8 cellular contexts compared by ENCODE assay signal in the genomic region with DNA sequence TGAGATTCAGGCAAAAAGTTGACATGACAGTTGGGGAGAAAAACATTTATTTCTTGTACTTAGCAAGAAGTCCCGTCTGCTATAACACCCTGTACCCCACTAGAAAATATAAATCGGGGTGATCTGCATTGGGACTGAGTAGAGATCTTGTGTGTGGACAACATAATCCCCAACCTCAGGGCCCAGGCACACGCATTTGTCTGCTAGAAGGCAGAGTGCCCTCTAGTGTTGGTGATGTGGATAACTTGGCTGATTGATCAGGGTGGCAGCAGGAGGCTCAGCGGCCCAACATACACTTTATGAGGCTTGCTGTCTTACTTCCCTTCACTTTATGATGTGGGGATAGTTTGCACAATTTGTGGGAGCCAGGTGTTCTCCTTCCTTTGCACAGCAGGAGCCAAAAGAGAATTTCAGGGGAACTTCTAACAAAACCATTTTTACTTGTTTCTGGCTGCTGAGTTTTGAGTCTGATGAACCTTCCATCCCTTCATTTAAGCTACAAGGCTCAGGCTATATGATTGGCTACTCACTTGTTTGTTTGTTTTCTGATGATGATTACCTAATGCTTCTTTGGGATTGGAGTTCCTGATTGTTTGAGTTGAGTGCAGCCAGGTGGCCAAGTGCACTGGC.
DNase-seq lines count a peak whose midpoint lies in the region; ATAC-seq and TF ChIP-seq lines count a peak whose summit lies in the region.

No MANE protein-coding gene starts in this region.

- H3K9ac ChIP-seq in HCT116 (ENCODE audit: low read length) (no peak overlapping the region), Loucy (ENCODE audit: low read depth, low read length, poor library complexity, severe bottlenecking) (no peak overlapping the region), fibroblast of lung (ENCODE audit: insufficient read depth, low read length) (no peak overlapping the region)

- H3K4me1 Mint-ChIP-seq in T-helper 2 cell treated with Interferon-gamma antibody and Interleukin-4, amounts not matched to agents 5 μg/mL and 100 μg/mL, for 36 hours (ENCODE audit: low read depth): peaks cover 30% of the 10 kb centered on the region
- no peaks in the 10 kb centered on the region for H3K4me1 Mint-ChIP-seq in neural crest cell

- TF ChIP-seq CTCF in GM12865 (IDR thresholded peaks at IDR 0.05; ENCODE audit: insufficient read depth, low read depth, low read length, missing control alignments): peak; percentile 77
- peak; percentile 30 to 77 (median 76); a peak in 5 of 6 replicates for TF ChIP-seq CTCF in HCT116 (IDR thresholded peaks at IDR 0.05 in 2 of 3, conservative IDR thresholded peaks at IDR 0.05 in 1 of 3; ENCODE audit: borderline replicate concordance in 1 of 3, insufficient read depth in 1 of 3, low read depth in 2 of 3, low read length in 2 of 3)
- TF ChIP-seq CTCF in Loucy (conservative IDR thresholded peaks at IDR 0.05; ENCODE audit: low read length): peak; percentile 89
- TF ChIP-seq CTCF in fibroblast of lung (conservative IDR thresholded peaks at IDR 0.05 in 1 of 2, IDR thresholded peaks at IDR 0.05 in 1 of 2; ENCODE audit: low read depth in 1 of 2, low read length in 2 of 2): peak; percentile 76 to 77
- peak; percentile 71 for TF ChIP-seq CTCF in neural crest cell (conservative IDR thresholded peaks at IDR 0.05)
- no peak for TF ChIP-seq CTCF in lower leg skin (IDR thresholded peaks at IDR 0.05)

- H3K27me3 ChIP-seq in HCT116 (ENCODE audit: insufficient read depth, low read length) (peaks cover 4% of the 10 kb centered on the region; the same call in 1 of the 2 replicates), Loucy (ENCODE audit: insufficient read depth, low read length, poor library complexity, severe bottlenecking) (no peaks in the 10 kb centered on the region), fibroblast of lung (ENCODE audit: control insufficient read depth, insufficient read depth, low read length) (no peaks in the 10 kb centered on the region)

- peak; percentile 94 for ATAC-seq in HCT116

- RAD21 ChIA-PET in HCT116 (lab: Charles Lee; ENCODE audit: low non-redundant PET in 1 of 2, low total read pairs in 2 of 2, uncharacterized antibody in 2 of 2, unreplicated experiment in 2 of 2): no interaction called here

- no peak overlapping the region for H3K27ac Mint-ChIP-seq in T-helper 2 cell treated with Interferon-gamma antibody and Interleukin-4, amounts not matched to agents 5 μg/mL and 100 μg/mL, for 36 hours
- H3K27ac Mint-ChIP-seq in neural crest cell (ENCODE audit: unreplicated experiment): no peak overlapping the region

- H3K9me3 Mint-ChIP-seq in T-helper 2 cell treated with Interferon-gamma antibody and Interleukin-4, amounts not matched to agents 5 μg/mL and 100 μg/mL, for 36 hours: peaks cover 4% of the 10 kb centered on the region
- no peaks in the 10 kb centered on the region for H3K9me3 Mint-ChIP-seq in neural crest cell

- H3K79me2 ChIP-seq in HCT116 (ENCODE audit: insufficient read depth, low read length): no peaks in the 10 kb centered on the region
- H3K79me2 ChIP-seq in Loucy (ENCODE audit: insufficient read depth, low read length): no peaks in the 10 kb centered on the region
- H3K79me2 ChIP-seq in fibroblast of lung (ENCODE audit: control insufficient read depth, insufficient read depth, low read length): no peaks in the 10 kb centered on the region

- H2AFZ ChIP-seq in HCT116 (ENCODE audit: low read depth, low read length, poor library complexity, severe bottlenecking) (no peak overlapping the region), Loucy (ENCODE audit: low read length) (no peak overlapping the region), fibroblast of lung (ENCODE audit: low read length) (no peak overlapping the region)

- BruUV-seq in HCT116 (replicated peaks; lab: Mats Ljungman, UMichigan): no TSS peak

- peaks cover 8% of the 10 kb centered on the region for H3K27me3 Mint-ChIP-seq in T-helper 2 cell treated with Interferon-gamma antibody and Interleukin-4, amounts not matched to agents 5 μg/mL and 100 μg/mL, for 36 hours (ENCODE audit: low read depth)
- no peaks in the 10 kb centered on the region for H3K27me3 Mint-ChIP-seq in neural crest cell (ENCODE audit: low read depth)

- H3K9me2 ChIP-seq in HCT116 (ENCODE audit: insufficient read depth): no peaks in the 10 kb centered on the region
- H3K9me2 ChIP-seq in Loucy (replicated peaks; ENCODE audit: low read depth, low read length): no peaks in the 10 kb centered on the region

- 42 to 49% methylated on average over 4 of the region's 4 CpGs for WGBS in lower leg skin, 2 donors

- H3K36me3 ChIP-seq in HCT116 (ENCODE audit: control insufficient read depth in 1 of 2, insufficient read depth in 2 of 2, low read length in 2 of 2) (no peaks in the 10 kb centered on the region), Loucy (ENCODE audit: insufficient read depth, low read length) (no peaks in the 10 kb centered on the region), fibroblast of lung (ENCODE audit: control insufficient read depth, insufficient read depth, low read length) (no peaks in the 10 kb centered on the region)

- no peaks in the 10 kb centered on the region for H3K4me1 ChIP-seq in HCT116 (ENCODE audit: control insufficient read depth in 1 of 2, insufficient read depth in 2 of 2, low read length in 2 of 2)
- peaks cover 2% of the 10 kb centered on the region for H3K4me1 ChIP-seq in Loucy (ENCODE audit: insufficient read depth, low read length, poor library complexity, severe bottlenecking)
- H3K4me1 ChIP-seq in fibroblast of lung (ENCODE audit: control insufficient read depth, extremely low read depth, insufficient read depth, low read length): no peaks in the 10 kb centered on the region

- CTCF ChIA-PET in HCT116 (lab: Charles Lee): interaction anchor here (1.0 to 1.1 kb wide), 2 partner anchors 135 to 483 kb away, joined by 3 to 4 read pairs; no protein-coding TSS in a partner anchor

- H3K36me3 Mint-ChIP-seq in T-helper 2 cell treated with Interferon-gamma antibody and Interleukin-4, amounts not matched to agents 5 μg/mL and 100 μg/mL, for 36 hours (ENCODE audit: low read depth): no peaks in the 10 kb centered on the region
- no peaks in the 10 kb centered on the region for H3K36me3 Mint-ChIP-seq in neural crest cell (ENCODE audit: low read depth)

- no peak overlapping the region for H3K4me3 Mint-ChIP-seq in T-helper 2 cell treated with Interferon-gamma antibody and Interleukin-4, amounts not matched to agents 5 μg/mL and 100 μg/mL, for 36 hours
- no peak overlapping the region for H3K4me3 Mint-ChIP-seq in neural crest cell

- H3K4me2 ChIP-seq in HCT116 (ENCODE audit: low read length): no peak overlapping the region
- no peak overlapping the region for H3K4me2 ChIP-seq in Loucy (ENCODE audit: low read depth, low read length, poor library complexity, severe bottlenecking)
- no peak overlapping the region for H3K4me2 ChIP-seq in fibroblast of lung (ENCODE audit: extremely low read depth, insufficient read depth, low read length)

- no peak overlapping the region for H3K4me3 ChIP-seq in GM12865 (ENCODE audit: low read depth, low read length)
- H3K4me3 ChIP-seq in HCT116 (replicated peaks in 1 of 2; ENCODE audit: low read depth in 1 of 2, low read length in 2 of 2): no peak overlapping the region
- H3K4me3 ChIP-seq in Loucy (ENCODE audit: low read length, poor library complexity, severe bottlenecking): no peak overlapping the region
- H3K4me3 ChIP-seq in fibroblast of lung (replicated peaks in 1 of 4; ENCODE audit: control extremely low read depth in 1 of 4, insufficient read depth in 1 of 4, low read depth in 3 of 4, low read length in 4 of 4): no peak overlapping the region
- no peak overlapping the region for H3K4me3 ChIP-seq in lower leg skin (ENCODE audit: low read depth, poor library complexity, severe bottlenecking)

- H3F3A ChIP-seq in Loucy (ENCODE audit: low read depth): no peaks in the 10 kb centered on the region

- TF ChIP-seq RAD21 in HCT116 (IDR thresholded peaks at IDR 0.05; ENCODE audit: low read depth): peak; percentile 55; the same call in 1 of the 2 replicates

- H3K9me3 ChIP-seq in HCT116 (ENCODE audit: control insufficient read depth in 1 of 2, insufficient read depth in 1 of 2, low read depth in 1 of 2, low read length in 2 of 2) (no peaks in the 10 kb centered on the region), Loucy (ENCODE audit: insufficient read depth, low read depth, low read length) (no peaks in the 10 kb centered on the region), fibroblast of lung (ENCODE audit: control insufficient read depth, insufficient read depth, low read depth, low read length) (no peaks in the 10 kb centered on the region)

- intact Hi-C loops in HCT116 (cut with micrococcal nuclease) (loop anchor here (1.0 to 2.0 kb wide), 4 partner anchors 134 to 709 kb away; no protein-coding TSS in a partner anchor), lower leg skin (cut with DNase I; ENCODE audit: low total_unique reads) (no loop called here)

- DNase-seq in ACHN (peak; percentile 50), GM12865 (ENCODE audit: low read depth) (peak; percentile 70), HCT116 (ENCODE audit: low read depth, low spot score) (peak; percentile 18), fibroblast of lung (ENCODE audit: low read depth in 2 of 2) (peak; percentile 29 to 72), neural crest cell (ENCODE audit: low read depth, low spot score) (peak; percentile 27), lower leg skin (ENCODE audit: low spot score in 2 of 2) (no peak)
- DNase-seq in T-helper 2 cell treated with Interferon-gamma antibody and Interleukin-4, amounts not matched to agents 5 μg/mL and 100 μg/mL, for 36 hours (ENCODE audit: low spot score): peak; percentile 35

- POLR2A ChIA-PET in HCT116 (lab: Charles Lee): no interaction called here

- no peak overlapping the region for H3K27ac ChIP-seq in HCT116 (ENCODE audit: low read depth, low read length)
- no peak overlapping the region for H3K27ac ChIP-seq in fibroblast of lung (ENCODE audit: insufficient read depth, low read length)

- H4K20me1 ChIP-seq in HCT116 (ENCODE audit: insufficient read depth) (no peaks in the 10 kb centered on the region), Loucy (ENCODE audit: insufficient read depth, low read length, poor library complexity, severe bottlenecking) (no peaks in the 10 kb centered on the region), fibroblast of lung (ENCODE audit: control insufficient read depth, extremely low read depth, insufficient read depth, low read length) (no peaks in the 10 kb centered on the region)

- in situ Hi-C loops in ACHN (cut with HindIII; ENCODE audit: low pct_ligation_motif_present, low pct_unique_long_range_greater_than_20kb, low sequenced_read_pairs): no loop called here

- TF ChIP-seq POLR2A in HCT116 (IDR thresholded peaks at IDR 0.05; ENCODE audit: borderline replicate concordance, extremely low read depth, insufficient read depth, insufficient read length): no peak
- no peak for TF ChIP-seq POLR2A in lower leg skin (IDR thresholded peaks at IDR 0.05)

TF ChIP-seq in HCT116, 20 proteins besides CTCF, POLR2A, EP300 and RAD21 (continues in another document):
- no peak for TF ChIP-seq ZFX (IDR thresholded peaks at IDR 0.05)

Comparison
In these comparisons a context has a peak if more than half of its experiments do, and no peak if none do; other contexts are left out.
1. DNase-seq: peak in ACHN (single experiment), GM12865 (single experiment), HCT116 (single experiment), T-helper 2 cell treated with Interferon-gamma antibody and Interleukin-4, amounts not matched to agents 5 μg/mL and 100 μg/mL, for 36 hours (single experiment), fibroblast of lung (2 of 2) and neural crest cell (single experiment); none in lower leg skin (0 of 2).
2. CTCF ChIP-seq: peak in GM12865 (single experiment), HCT116 (3 of 3), Loucy (single experiment), fibroblast of lung (2 of 2) and neural crest cell (single experiment); none in lower leg skin (0 of 3).